In the genomic region with DNA sequence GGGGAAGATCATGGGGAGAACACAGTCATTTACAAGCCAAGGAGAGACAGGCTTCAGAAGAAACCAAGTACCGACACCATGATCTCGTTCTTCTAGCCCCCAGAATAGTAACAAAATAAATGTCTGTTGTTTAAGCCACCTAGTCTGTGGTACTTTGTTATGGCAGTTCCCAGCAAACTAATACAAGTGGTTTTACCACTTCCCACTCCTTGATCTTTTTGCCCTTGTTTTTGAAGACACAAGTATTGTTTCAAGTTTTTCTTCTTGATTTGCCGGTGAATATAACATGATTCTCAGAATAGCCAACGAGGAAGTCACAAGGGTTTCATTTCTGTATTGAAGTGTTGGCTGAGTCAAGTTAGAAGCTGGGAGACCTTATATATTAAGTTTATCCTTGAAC, we compare ENCODE assay signal across 17 cellular contexts.
A peak's percentile ranks its signal among the peaks of the same experiment; 100 is the strongest.
DNase-seq lines count a peak whose midpoint lies in the region; ATAC-seq and TF ChIP-seq lines count a peak whose summit lies in the region.
"Had no signal": no experiment of that assay in that cellular context is flagged by ENCODE, and none has a peak within 500 bp of the region (broad histone marks: within the 10 kb centered on the region; RNA-seq: fewer than 3 reads in every experiment).

No MANE protein-coding gene starts in this region.

- no peaks in the 10 kb centered on the region for H3K79me2 ChIP-seq in MM.1S (ENCODE audit: low read length)

- no peak for TF ChIP-seq CTCF in MM.1S (IDR thresholded peaks at IDR 0.05; ENCODE audit: low read length)
- no peak for TF ChIP-seq CTCF in CD8-positive, alpha-beta T cell (IDR thresholded peaks at IDR 0.05)

- DNase-seq in MM.1S (peak; percentile 60), MG63 (no peak), anterior cingulate cortex (lab: John Stamatoyannopoulos, UW) (no peak)
- DNase-seq in CD8-positive, alpha-beta T cell = no peak
- DNase-seq in activated naive CD4-positive, alpha-beta T cell treated with anti-CD3 and anti-CD28 coated beads for 36 hours = no peak
- DNase-seq: activated CD4-positive, alpha-beta T cell treated with anti-CD3 and anti-CD28 coated beads for 1 hour; activated T-cell treated with anti-CD3 and anti-CD28 coated beads, Interleukin-2, amount 50 U/mL, for 4 hours; esophagus squamous epithelium; left ventricle myocardium superior; natural killer cell; NCI-H2029 treated with DMSO at 0.1 percent for 48 hours; sigmoid colon had no signal

- H3K4me2 ChIP-seq in MM.1S (ENCODE audit: low read depth, low read length) = peak overlapping the region; percentile 63
- H3K4me2 ChIP-seq: KMS-11 had no signal

- peaks cover 8% of the 10 kb centered on the region for H3K9me3 Mint-ChIP-seq in CD8-positive, alpha-beta T cell
- peaks cover 6% of the 10 kb centered on the region for H3K9me3 Mint-ChIP-seq in activated naive CD4-positive, alpha-beta T cell treated with anti-CD3 and anti-CD28 coated beads for 36 hours

- peak overlapping the region; percentile 81 for H3K27ac ChIP-seq in MM.1S (ENCODE audit: low read length)
- H3K27ac ChIP-seq in CD8-positive, alpha-beta T cell (ENCODE audit: low read depth, low read length) = no peak overlapping the region
- H3K27ac ChIP-seq: ascending aorta, esophagus squamous epithelium, KMS-11, sigmoid colon had no signal

- H3K4me1 Mint-ChIP-seq in CD8-positive, alpha-beta T cell (ENCODE audit: low read depth) = no peaks in the 10 kb centered on the region
- H3K4me1 Mint-ChIP-seq in activated naive CD4-positive, alpha-beta T cell treated with anti-CD3 and anti-CD28 coated beads for 36 hours (ENCODE audit: low read depth) = no peaks in the 10 kb centered on the region
- H3K4me1 Mint-ChIP-seq: natural killer cell had no signal

- H3F3A ChIP-seq in MM.1S (ENCODE audit: insufficient read depth, low read length) = peaks cover 11% of the 10 kb centered on the region

- H2AFZ ChIP-seq in MM.1S (ENCODE audit: low read length) = peak overlapping the region; percentile 69

- H3K27me3 ChIP-seq in MM.1S (replicated peaks; ENCODE audit: insufficient read depth, low read length) (no peaks in the 10 kb centered on the region), MG63 (no peaks in the 10 kb centered on the region)
- no peaks in the 10 kb centered on the region for H3K27me3 ChIP-seq in CD8-positive, alpha-beta T cell (ENCODE audit: insufficient read depth, low read length)
- H3K27me3 ChIP-seq: ascending aorta, esophagus squamous epithelium, sigmoid colon had no signal

- POLR2A ChIA-PET in CD8-positive, alpha-beta T cell (lab: Charles Lee) = no interaction called here

- H3K9me2 ChIP-seq in MM.1S (replicated peaks; ENCODE audit: insufficient read depth, low read length) = no peaks in the 10 kb centered on the region

- no peaks in the 10 kb centered on the region for H3K36me3 Mint-ChIP-seq in CD8-positive, alpha-beta T cell
- H3K36me3 Mint-ChIP-seq in activated naive CD4-positive, alpha-beta T cell treated with anti-CD3 and anti-CD28 coated beads for 36 hours (ENCODE audit: low read depth) = no peaks in the 10 kb centered on the region
- H3K36me3 Mint-ChIP-seq: natural killer cell had no signal

- H3K4me1 ChIP-seq in MM.1S (ENCODE audit: low read length) = peaks cover 29% of the 10 kb centered on the region
- no peaks in the 10 kb centered on the region for H3K4me1 ChIP-seq in CD8-positive, alpha-beta T cell (ENCODE audit: insufficient read depth, low read length)
- H3K4me1 ChIP-seq: ascending aorta, esophagus squamous epithelium, sigmoid colon had no signal

- no peak overlapping the region for H3K27ac Mint-ChIP-seq in CD8-positive, alpha-beta T cell
- H3K27ac Mint-ChIP-seq in activated naive CD4-positive, alpha-beta T cell treated with anti-CD3 and anti-CD28 coated beads for 36 hours = no peak overlapping the region
- H3K27ac Mint-ChIP-seq: natural killer cell had no signal

- H3K36me3 ChIP-seq in MM.1S (replicated peaks; ENCODE audit: insufficient read depth, low read length) (no peaks in the 10 kb centered on the region), MG63 (no peaks in the 10 kb centered on the region)
- H3K36me3 ChIP-seq in CD8-positive, alpha-beta T cell (ENCODE audit: insufficient read depth, low read length) = no peaks in the 10 kb centered on the region
- H3K36me3 ChIP-seq: ascending aorta, esophagus squamous epithelium, sigmoid colon had no signal

- peak overlapping the region; percentile 42; the same call in 1 of the 2 replicates for H3K9ac ChIP-seq in MM.1S (ENCODE audit: low read length)
- H3K9ac ChIP-seq: KMS-11 had no signal

- CTCF ChIA-PET in CD8-positive, alpha-beta T cell (lab: Charles Lee) = no interaction called here
- CTCF ChIA-PET in activated naive CD4-positive, alpha-beta T cell treated with anti-CD3 and anti-CD28 coated beads for 36 hours (lab: Charles Lee) = no interaction called here

- H3K27me3 Mint-ChIP-seq in CD8-positive, alpha-beta T cell (ENCODE audit: low read depth) = no peaks in the 10 kb centered on the region
- peaks cover 5% of the 10 kb centered on the region for H3K27me3 Mint-ChIP-seq in activated naive CD4-positive, alpha-beta T cell treated with anti-CD3 and anti-CD28 coated beads for 36 hours (ENCODE audit: low read depth)

- ATAC-seq in GM18499 (IDR thresholded peaks at IDR 0.05; ENCODE audit: insufficient read depth, unreplicated experiment) = peak; percentile 35
- peak; percentile 70 for ATAC-seq in GM21390 (IDR thresholded peaks at IDR 0.05; ENCODE audit: unreplicated experiment)
- ATAC-seq in HG02973 (IDR thresholded peaks at IDR 0.05; ENCODE audit: unreplicated experiment) = peak; percentile 49
- ATAC-seq in CD8-positive, alpha-beta T cell = no peak
- ATAC-seq: activated T-cell treated with anti-CD3 and anti-CD28 coated beads, Interleukin-2, amount 50 U/mL, for 4 hours; left ventricle myocardium superior; natural killer cell had no signal

- H3K4me3 ChIP-seq in MM.1S (ENCODE audit: low read length) (peak overlapping the region; percentile 16), MG63 (no peak overlapping the region)
- H3K4me3 ChIP-seq in CD8-positive, alpha-beta T cell (ENCODE audit: low read depth, low read length) = no peak overlapping the region
- H3K4me3 ChIP-seq: ascending aorta, esophagus squamous epithelium, sigmoid colon had no signal

- no peak overlapping the region for H3K4me3 Mint-ChIP-seq in CD8-positive, alpha-beta T cell
- no peak overlapping the region for H3K4me3 Mint-ChIP-seq in activated naive CD4-positive, alpha-beta T cell treated with anti-CD3 and anti-CD28 coated beads for 36 hours
- H3K4me3 Mint-ChIP-seq: activated T-cell treated with anti-CD3 and anti-CD28 coated beads, Interleukin-2, amount 50 U/mL, for 4 hours; natural killer cell had no signal

- H3K9me3 ChIP-seq in MM.1S (replicated peaks; ENCODE audit: insufficient read depth, low read length) = no peaks in the 10 kb centered on the region
- H3K9me3 ChIP-seq in CD8-positive, alpha-beta T cell (ENCODE audit: low read length) = no peaks in the 10 kb centered on the region
- H3K9me3 ChIP-seq in MG63 = no peaks in the 10 kb centered on the region
- H3K9me3 ChIP-seq: ascending aorta, esophagus squamous epithelium, sigmoid colon had no signal

- H4K20me1 ChIP-seq in MM.1S (ENCODE audit: insufficient read depth, low read length) = no peaks in the 10 kb centered on the region

- intact Hi-C loops in CD8-positive, alpha-beta T cell (cut with DNase I, micrococcal nuclease) = no loop called here
- intact Hi-C loops in activated naive CD4-positive, alpha-beta T cell treated with anti-CD3 and anti-CD28 coated beads for 36 hours (cut with micrococcal nuclease) = no loop called here
